ENCODE assay signal across 20 cellular contexts in the genomic region with DNA sequence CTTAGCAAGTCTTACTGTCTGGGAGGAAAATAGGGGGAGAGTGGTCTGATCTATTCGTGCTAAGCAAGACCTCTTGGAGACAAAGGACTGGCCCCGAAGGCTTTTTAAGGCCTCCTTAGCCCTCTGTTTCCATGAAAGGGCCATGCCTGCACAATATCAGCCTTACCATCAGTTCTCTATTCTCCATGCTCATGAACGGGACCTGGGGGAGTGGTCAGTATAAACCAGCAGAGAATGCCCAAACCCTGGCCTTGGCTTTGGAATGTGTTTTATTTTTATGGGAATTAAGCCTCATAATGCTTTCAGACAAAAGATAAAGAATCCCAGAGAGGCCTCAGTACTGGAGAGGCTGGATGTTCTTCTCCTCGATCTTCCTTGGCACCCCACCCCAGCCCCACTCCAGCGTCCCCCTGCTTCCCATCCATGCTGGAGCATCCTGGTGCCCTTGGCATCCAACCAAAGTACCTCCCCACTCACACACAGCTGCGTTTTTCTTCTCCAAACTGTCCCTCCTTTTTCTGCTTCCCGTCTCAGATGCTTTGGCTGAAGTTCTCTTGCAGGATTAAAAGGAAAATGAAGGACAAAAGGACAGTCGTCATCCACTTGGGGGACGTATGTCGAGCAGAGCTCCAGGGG. TPM values are rescaled to one million over a fixed set of nuclear protein-coding genes. Genes with fewer than 3 reads are reported as not detected.
DNase-seq lines count a peak whose midpoint lies in the region; ATAC-seq and TF ChIP-seq lines count a peak whose summit lies in the region.
"Had no signal": no experiment of that assay in that cellular context is flagged by ENCODE, and none has a peak within 500 bp of the region (broad histone marks: within the 10 kb centered on the region; RNA-seq: fewer than 3 reads in every experiment).

No MANE protein-coding gene starts in this region.

- peaks cover 2% of the 10 kb centered on the region for H3K36me3 Mint-ChIP-seq in activated T-helper 2 cell treated with anti-CD3 and anti-CD28 coated beads, Interferon-gamma antibody, Interleukin-2, Interleukin-4, amounts not matched to agents 10 μg/mL and 5 μg/mL and 100 μg/mL, durations not matched to agents 14 hours and 24 hours and 36 hours (ENCODE audit: low read depth)
- peaks cover 9% of the 10 kb centered on the region for H3K36me3 Mint-ChIP-seq in GM23338 (ENCODE audit: low read depth)
- H3K36me3 Mint-ChIP-seq in T-cell = peaks cover 5% of the 10 kb centered on the region

- H2AFZ ChIP-seq in GM23338 = no peak overlapping the region

- ATAC-seq in left cardiac atrium (no peak), psoas muscle (no peak), GM23338 (no peak), T-cell (replicated peaks in 1 of 4) (no peak)
- ATAC-seq: GM12878 had no signal

- H3K36me3 ChIP-seq in left ventricle myocardium inferior (no peaks in the 10 kb centered on the region), right atrium auricular region (no peaks in the 10 kb centered on the region), psoas muscle (ENCODE audit: insufficient read depth in 1 of 2, low read depth in 1 of 2) (no peaks in the 10 kb centered on the region), GM23338 (ENCODE audit: insufficient read depth) (no peaks in the 10 kb centered on the region)

- peaks cover 8% of the 10 kb centered on the region for H4K20me1 ChIP-seq in GM23338 (replicated peaks; ENCODE audit: insufficient read depth)

- POLR2A ChIA-PET in T-cell (lab: Charles Lee) = no interaction called here

- H3K9me3 ChIP-seq in left ventricle myocardium inferior (replicated peaks) (peaks cover 11% of the 10 kb centered on the region), right atrium auricular region (peaks cover 0 to 9% of the 10 kb centered on the region in 2 donors), psoas muscle (no peaks in the 10 kb centered on the region)

- H3K4me1 ChIP-seq in left ventricle myocardium inferior (peaks cover 88% of the 10 kb centered on the region), right atrium auricular region (peaks cover 0 to 45% of the 10 kb centered on the region in 2 donors), psoas muscle (no peaks in the 10 kb centered on the region), GM23338 (ENCODE audit: insufficient read depth) (peaks cover 18% of the 10 kb centered on the region)

- H3K9me3 Mint-ChIP-seq in activated T-helper 2 cell treated with anti-CD3 and anti-CD28 coated beads, Interferon-gamma antibody, Interleukin-2, Interleukin-4, amounts not matched to agents 10 μg/mL and 5 μg/mL and 100 μg/mL, durations not matched to agents 14 hours and 24 hours and 36 hours = peaks cover 2% of the 10 kb centered on the region
- peaks cover 4% of the 10 kb centered on the region; the same call in 2 of the 3 replicates for H3K9me3 Mint-ChIP-seq in GM23338
- H3K9me3 Mint-ChIP-seq in T-cell = peaks cover 0 to 4% (median 2%) of the 10 kb centered on the region in 3 donors

- H3K4me3 Mint-ChIP-seq in activated T-helper 2 cell treated with anti-CD3 and anti-CD28 coated beads, Interferon-gamma antibody, Interleukin-2, Interleukin-4, amounts not matched to agents 10 μg/mL and 5 μg/mL and 100 μg/mL, durations not matched to agents 14 hours and 24 hours and 36 hours (ENCODE audit: low read depth) = no peak overlapping the region
- H3K4me3 Mint-ChIP-seq in GM23338 (no peak overlapping the region), T-cell (no peak overlapping the region)

- intact Hi-C loops in left ventricle myocardium inferior (cut with micrococcal nuclease) (no loop called here), left cardiac atrium (cut with DNase I) (no loop called here), psoas muscle (cut with DNase I) (no loop called here)
- intact Hi-C loops in activated T-helper 2 cell treated with anti-CD3 and anti-CD28 coated beads, Interferon-gamma antibody, Interleukin-2, Interleukin-4, amounts not matched to agents 10 μg/mL and 5 μg/mL and 100 μg/mL, durations not matched to agents 14 hours and 24 hours and 36 hours (cut with micrococcal nuclease) = no loop called here

- peaks cover 9% of the 10 kb centered on the region for H3K79me2 ChIP-seq in GM23338 (replicated peaks; ENCODE audit: insufficient read depth)

- peaks cover 7% of the 10 kb centered on the region for H3K27me3 Mint-ChIP-seq in activated T-helper 2 cell treated with anti-CD3 and anti-CD28 coated beads, Interferon-gamma antibody, Interleukin-2, Interleukin-4, amounts not matched to agents 10 μg/mL and 5 μg/mL and 100 μg/mL, durations not matched to agents 14 hours and 24 hours and 36 hours (ENCODE audit: low read depth)
- peaks cover 3% of the 10 kb centered on the region for H3K27me3 Mint-ChIP-seq in GM23338 (ENCODE audit: insufficient read depth, low read depth, poor library complexity)
- peaks cover 9 to 16% of the 10 kb centered on the region in 2 donors for H3K27me3 Mint-ChIP-seq in T-cell

- whole genome bisulfite sequencing in psoas muscle, 3 donors = 34 to 37% (median 34%) methylated on average over 10 of the region's 10 CpGs

- peak overlapping the region; percentile 79 for H3K27ac ChIP-seq in left ventricle myocardium inferior (replicated peaks)
- peak overlapping the region; percentile 13 to 23 for H3K27ac ChIP-seq in right atrium auricular region
- H3K27ac ChIP-seq in psoas muscle = peak overlapping the region; percentile 4
- H3K27ac ChIP-seq in GM23338 (ENCODE audit: low read depth) = no peak overlapping the region

- no peak for TF ChIP-seq CTCF in left ventricle myocardium inferior (IDR thresholded peaks at IDR 0.05; ENCODE audit: borderline replicate concordance)
- no peak for TF ChIP-seq CTCF in right atrium auricular region (IDR thresholded peaks at IDR 0.05)
- no peak for TF ChIP-seq CTCF in psoas muscle (IDR thresholded peaks at IDR 0.05)
- TF ChIP-seq CTCF in GM23338 (conservative IDR thresholded peaks at IDR 0.05; ENCODE audit: low read depth in 2 of 2) = no peak

- no peaks in the 10 kb centered on the region for H3F3A ChIP-seq in GM23338 (replicated peaks; ENCODE audit: low read depth)

- no peak overlapping the region for H3K4me2 ChIP-seq in GM23338

- peaks cover 4% of the 10 kb centered on the region for H3K4me1 Mint-ChIP-seq in activated T-helper 2 cell treated with anti-CD3 and anti-CD28 coated beads, Interferon-gamma antibody, Interleukin-2, Interleukin-4, amounts not matched to agents 10 μg/mL and 5 μg/mL and 100 μg/mL, durations not matched to agents 14 hours and 24 hours and 36 hours (ENCODE audit: low read depth)
- peaks cover 38% of the 10 kb centered on the region for H3K4me1 Mint-ChIP-seq in GM23338
- peaks cover 0 to 4% (median 0%) of the 10 kb centered on the region in 3 donors for H3K4me1 Mint-ChIP-seq in T-cell

- CTCF ChIA-PET in T-cell (lab: Charles Lee) = no interaction called here

- no peaks in the 10 kb centered on the region for H3K9me2 ChIP-seq in GM23338 (ENCODE audit: insufficient read depth)

- no peaks in the 10 kb centered on the region for H3K27me3 ChIP-seq in left ventricle myocardium inferior (ENCODE audit: low read depth)
- no peaks in the 10 kb centered on the region for H3K27me3 ChIP-seq in right atrium auricular region
- H3K27me3 ChIP-seq in psoas muscle (ENCODE audit: insufficient read depth in 3 of 3, low read length in 2 of 3) = peaks cover 0 to 2% (median 0%) of the 10 kb centered on the region in 3 donors
- no peaks in the 10 kb centered on the region for H3K27me3 ChIP-seq in GM23338 (ENCODE audit: insufficient read depth)

- H3K27ac Mint-ChIP-seq in activated T-helper 2 cell treated with anti-CD3 and anti-CD28 coated beads, Interferon-gamma antibody, Interleukin-2, Interleukin-4, amounts not matched to agents 10 μg/mL and 5 μg/mL and 100 μg/mL, durations not matched to agents 14 hours and 24 hours and 36 hours = no peak overlapping the region
- no peak overlapping the region for H3K27ac Mint-ChIP-seq in GM23338
- no peak overlapping the region for H3K27ac Mint-ChIP-seq in T-cell

- H3K4me3 ChIP-seq in left ventricle myocardium inferior = no peak overlapping the region
- no peak overlapping the region for H3K4me3 ChIP-seq in right atrium auricular region
- no peak overlapping the region for H3K4me3 ChIP-seq in psoas muscle
- H3K4me3 ChIP-seq in GM23338 = no peak overlapping the region
- H3K4me3 ChIP-seq: GM12878 had no signal

- DNase-seq in left ventricle myocardium inferior (no peak), left cardiac atrium (no peak), right atrium auricular region (ENCODE audit: low spot score) (peak; percentile 54), psoas muscle (no peak), GM23338 (ENCODE audit: low spot score) (no peak), T-cell (no peak)
- no peak for DNase-seq in activated T-helper 2 cell treated with anti-CD3 and anti-CD28 coated beads, Interferon-gamma antibody, Interleukin-2, Interleukin-4, amounts not matched to agents 10 μg/mL and 5 μg/mL and 100 μg/mL, durations not matched to agents 14 hours and 24 hours and 36 hours (ENCODE audit: low spot score)
- DNase-seq: C1 segment of cervical spinal cord; GDM1; GOT3; KBM-7; NCI-H1436; NCI-H2029 treated with DMSO at 0.1 percent for 48 hours; NCI-H2171 treated with DMSO at 0.1 percent for 48 hours; NCI-H446 treated with DMSO at 0.1 percent for 48 hours; NK-92 treated with Interleukin-12 subunit alpha and Interleukin-12 subunit beta, amount 100 ng/mL, for 24 hours; OCI-M1; RPMI8226 had no signal

TF ChIP-seq in GM23338, 12 proteins besides CTCF, POLR2A, EP300 and RAD21 (continues in another document):
- TF ChIP-seq EZH2 (IDR thresholded peaks at IDR 0.05; ENCODE audit: low read depth, unreplicated experiment) (no peak), JUNB (IDR thresholded peaks at IDR 0.05; ENCODE audit: unreplicated experiment) (no peak)

RNA-seq across cellular contexts. Expression of gene FXYD6, which starts 18.6 kb away (rescaled TPM):
- 30.2 TPM for total RNA-seq in left ventricle myocardium inferior
- 10 to 100 TPM; 31.2 to 37.6 TPM for total RNA-seq in left cardiac atrium
- total RNA-seq in right atrium auricular region = 10 to 100 TPM; 28.6 to 42.6 TPM
- total RNA-seq in psoas muscle = 10 to 100 TPM; 10.8 to 27.9 (median 11.5) TPM
- 10 to 100 TPM; 14.0 to 17.5 (median 14.8) TPM for polyA plus RNA-seq in psoas muscle
- 0.11 and 0.18 TPM in 2 replicates for total RNA-seq in activated T-helper 2 cell treated with anti-CD3 and anti-CD28 coated beads, Interferon-gamma antibody, Interleukin-2, Interleukin-4, amounts not matched to agents 10 μg/mL and 5 μg/mL and 100 μg/mL, durations not matched to agents 14 hours and 24 hours and 36 hours
- 25.6 and 30.7 TPM in 2 replicates for total RNA-seq in GM23338 (2014; rRNA removed; shearing (Covaris generic))
- 21.8 and 26.2 TPM in 2 replicates for polyA plus RNA-seq in GM23338 (2016; fragmentation: Nextera tagmentation; extraction: Ambion mirVana)
- under 1 TPM in 3 of 5 donors, not detected in 2; 0.38 to 0.73 (median 0.53) TPM for total RNA-seq in T-cell

RNA-seq across cellular contexts. Expression of gene FXYD2, which starts 33.3 kb away (rescaled TPM):
- 1.3 TPM for total RNA-seq in left ventricle myocardium inferior
- total RNA-seq in left cardiac atrium = 1 to 10 TPM; 1.6 to 1.9 TPM
- total RNA-seq in right atrium auricular region = under 1 TPM; 0.59 to 0.78 TPM
- total RNA-seq in psoas muscle = under 1 TPM in 2 of 4 donors, not detected in 2; 0.42 to 0.69 TPM
- polyA plus RNA-seq in psoas muscle = under 1 TPM; 0.17 to 0.49 (median 0.24) TPM
- 0.48 and 0.51 TPM in 2 replicates for total RNA-seq in activated T-helper 2 cell treated with anti-CD3 and anti-CD28 coated beads, Interferon-gamma antibody, Interleukin-2, Interleukin-4, amounts not matched to agents 10 μg/mL and 5 μg/mL and 100 μg/mL, durations not matched to agents 14 hours and 24 hours and 36 hours
- total RNA-seq in GM23338 (2014; rRNA removed; shearing (Covaris generic)) = 0.12 and 0.59 TPM in 2 replicates
- polyA plus RNA-seq in GM23338 (2016; fragmentation: Nextera tagmentation; extraction: Ambion mirVana) = 0.12 and 1.4 TPM in 2 replicates
- 10 to 100 TPM in 4 of 5 donors, 1 to 10 TPM in 1; 4.3 to 26.0 (median 14.7) TPM for total RNA-seq in T-cell
- total RNA-seq: A673 had no signal
